Comparison of ENCODE assay signal across 8 cellular contexts in the genomic region with DNA sequence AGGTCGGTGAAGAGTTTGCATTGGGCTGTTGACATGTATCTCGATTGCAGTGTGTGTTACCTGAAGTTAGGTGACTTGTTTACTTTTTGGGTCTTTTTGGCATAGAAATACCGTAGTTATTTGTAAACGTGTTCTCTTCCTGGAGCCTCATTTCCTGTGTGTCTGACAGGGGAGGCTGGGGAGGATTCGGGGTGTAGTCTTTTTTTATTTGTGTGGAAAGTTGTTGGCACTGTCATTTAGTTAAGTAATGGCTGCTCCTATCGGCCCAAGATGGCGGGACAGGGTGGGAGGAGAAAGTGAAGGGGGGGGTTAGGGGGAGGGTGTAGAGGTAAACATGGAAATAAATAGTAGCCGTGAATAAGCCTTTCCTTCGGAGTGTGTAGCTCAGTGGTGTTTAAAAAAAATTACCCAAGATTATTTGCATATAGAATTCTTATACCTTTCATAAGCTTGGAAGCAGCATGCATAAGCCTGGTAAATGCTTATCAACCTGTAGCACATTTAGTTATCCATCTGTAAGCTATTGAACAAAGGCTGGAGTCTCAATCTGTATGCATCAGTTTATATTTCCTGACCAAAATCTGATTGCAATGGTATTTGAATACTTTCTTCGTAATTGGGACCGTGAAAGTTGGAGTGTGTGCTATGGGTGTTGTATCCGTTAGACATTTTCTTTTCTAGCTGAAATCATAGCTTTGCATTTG. TPM values are rescaled to one million over a fixed set of nuclear protein-coding genes. Genes with fewer than 3 reads are reported as not detected.
DNase-seq lines count a peak whose midpoint lies in the region; ATAC-seq and FAIRE-seq lines count a peak whose summit lies in the region.

No MANE protein-coding gene starts in this region.

- H3K9me3 Mint-ChIP-seq in natural killer cell treated with Interleukin-12 subunit alpha and Interleukin-12 subunit beta and Interleukin-15 and Interleukin-18, amount 100 ng/mL, for 72 hours: no peaks in the 10 kb centered on the region

- H3K4me3 ChIP-seq in esophagus (ENCODE audit: low read depth in 1 of 2, low read length in 2 of 2): peak overlapping the region; percentile 86 to 90

- no peaks in the 10 kb centered on the region for H3K9me3 ChIP-seq in esophagus (ENCODE audit: control insufficient read depth in 2 of 2, insufficient read depth in 1 of 2, low read depth in 1 of 2, low read length in 1 of 2)

- peak overlapping the region; percentile 99 for H3K27ac ChIP-seq in esophagus (ENCODE audit: low read depth in 2 of 2, low read length in 1 of 2)

- 0 to 1% methylated on average over 12 of the region's 12 CpGs for WGBS in esophagus, 2 donors

- no peaks in the 10 kb centered on the region for H3K27me3 ChIP-seq in esophagus (ENCODE audit: control insufficient read depth in 1 of 2, insufficient read depth in 2 of 2, low read length in 2 of 2)

- H3K27ac Mint-ChIP-seq in natural killer cell treated with Interleukin-12 subunit alpha and Interleukin-12 subunit beta and Interleukin-15 and Interleukin-18, amount 100 ng/mL, for 72 hours: peak overlapping the region; percentile 84 to 96

- FAIRE-seq in urothelium cell line (lab: Jason Lieb, UNC): no peak

- H3K4me3 Mint-ChIP-seq in natural killer cell treated with Interleukin-12 subunit alpha and Interleukin-12 subunit beta and Interleukin-15 and Interleukin-18, amount 100 ng/mL, for 72 hours: peak overlapping the region; percentile 93

- no peaks in the 10 kb centered on the region for H3K4me1 ChIP-seq in esophagus (ENCODE audit: control insufficient read depth in 2 of 2, insufficient read depth in 2 of 2, low read length in 1 of 2)

- no peak for ATAC-seq in natural killer cell treated with Interleukin-12 subunit alpha and Interleukin-12 subunit beta and Interleukin-15 and Interleukin-18, amount 100 ng/mL, for 72 hours
- ATAC-seq in GM21390 (IDR thresholded peaks at IDR 0.05; ENCODE audit: unreplicated experiment): no peak

- no peaks in the 10 kb centered on the region for H3K36me3 Mint-ChIP-seq in natural killer cell treated with Interleukin-12 subunit alpha and Interleukin-12 subunit beta and Interleukin-15 and Interleukin-18, amount 100 ng/mL, for 72 hours

- peaks cover 6 to 29% of the 10 kb centered on the region in 2 donors for H3K4me1 Mint-ChIP-seq in natural killer cell treated with Interleukin-12 subunit alpha and Interleukin-12 subunit beta and Interleukin-15 and Interleukin-18, amount 100 ng/mL, for 72 hours (ENCODE audit: low read depth in 2 of 2)

- H3K36me3 ChIP-seq in esophagus (ENCODE audit: control insufficient read depth in 2 of 2, insufficient read depth in 2 of 2, low read length in 1 of 2): no peaks in the 10 kb centered on the region

- no peaks in the 10 kb centered on the region for H3K27me3 Mint-ChIP-seq in natural killer cell treated with Interleukin-12 subunit alpha and Interleukin-12 subunit beta and Interleukin-15 and Interleukin-18, amount 100 ng/mL, for 72 hours

- DNase-seq in NCI-H82 (lab: John Stamatoyannopoulos, UW) (peak; percentile 66), NCI-H82 treated with DMSO at 0.1 percent for 48 hours (lab: John Stamatoyannopoulos, UW; ENCODE audit: unreplicated experiment) (no peak), NCI-H2171 treated with DMSO at 0.1 percent for 48 hours (lab: John Stamatoyannopoulos, UW) (peak; percentile 24), urothelium cell line (ENCODE audit: low spot score) (peak; percentile 10)
- DNase-seq in activated CD8-positive, alpha-beta memory T cell treated with anti-CD3 and anti-CD28 coated beads, Interleukin-2, amount 50 U/mL, for 4 hours: peak; percentile 48
- no peak for DNase-seq in natural killer cell treated with Interleukin-12 subunit alpha and Interleukin-12 subunit beta and Interleukin-15 and Interleukin-18, amount 100 ng/mL, for 72 hours (ENCODE audit: low spot score)

RNA-seq across cellular contexts. Expression of gene KDM6A, which starts 1.6 kb away (rescaled TPM):
- 10 to 100 TPM in 1 of 2 donors, 1 to 10 TPM in 1; 7.2 to 13.5 TPM for polyA plus RNA-seq in esophagus
- total RNA-seq in natural killer cell treated with Interleukin-12 subunit alpha and Interleukin-12 subunit beta and Interleukin-15 and Interleukin-18, amount 100 ng/mL, for 72 hours: 10 to 100 TPM; 31.9 to 68.6 TPM

RNA-seq across cellular contexts. Expression of gene DUSP21, which starts 30.8 kb away (rescaled TPM):
- polyA plus RNA-seq in esophagus: not detected
- total RNA-seq in natural killer cell treated with Interleukin-12 subunit alpha and Interleukin-12 subunit beta and Interleukin-15 and Interleukin-18, amount 100 ng/mL, for 72 hours: not detected

Comparison
In these comparisons a context has a peak if more than half of its experiments do, and no peak if none do; other contexts are left out.
1. DNase-seq: peak in NCI-H82 (single experiment), NCI-H2171 treated with DMSO at 0.1 percent for 48 hours (single experiment), activated CD8-positive, alpha-beta memory T cell treated with anti-CD3 and anti-CD28 coated beads, Interleukin-2, amount 50 U/mL, for 4 hours (single experiment) and urothelium cell line (single experiment); none in NCI-H82 treated with DMSO at 0.1 percent for 48 hours (single experiment) and natural killer cell treated with Interleukin-12 subunit alpha and Interleukin-12 subunit beta and Interleukin-15 and Interleukin-18, amount 100 ng/mL, for 72 hours (single experiment).